ENCODE assay signal across 12 cellular contexts in the genomic region with DNA sequence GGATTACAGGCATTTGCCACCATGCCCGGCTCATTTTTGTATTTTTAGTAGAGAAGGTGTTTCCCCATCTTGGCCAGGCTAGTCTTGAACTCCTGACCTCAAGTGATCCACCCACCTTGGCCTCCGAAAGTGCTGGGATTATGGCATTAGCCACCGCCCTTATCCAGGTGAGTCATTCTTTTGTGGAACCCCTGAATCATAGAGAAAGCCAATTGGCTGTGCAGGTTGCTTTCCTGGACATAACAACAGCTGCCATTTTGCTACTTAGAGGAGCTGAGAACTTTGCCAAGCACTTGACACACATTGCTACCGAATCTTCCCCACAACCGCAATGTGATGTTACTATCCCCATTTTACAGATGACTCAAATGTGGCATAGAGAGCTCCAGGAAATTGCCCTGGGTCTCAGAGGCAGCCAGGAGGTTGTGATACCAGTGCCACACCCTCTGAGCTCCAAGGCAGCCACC. TPM values are rescaled to one million over a fixed set of nuclear protein-coding genes. Genes with fewer than 3 reads are reported as not detected.
DNase-seq lines count a peak whose midpoint lies in the region; ATAC-seq and TF ChIP-seq lines count a peak whose summit lies in the region.
"Had no signal": no experiment of that assay in that cellular context is flagged by ENCODE, and none has a peak within 500 bp of the region (broad histone marks: within the 10 kb centered on the region; RNA-seq: fewer than 3 reads in every experiment).

No MANE protein-coding gene starts in this region.

- peaks cover 29% of the 10 kb centered on the region for H3K36me3 Mint-ChIP-seq in endodermal cell (ENCODE audit: low read depth)
- H3K36me3 Mint-ChIP-seq: activated naive CD8-positive, alpha-beta T cell had no signal

- no peaks in the 10 kb centered on the region for H4K20me1 ChIP-seq in smooth muscle cell (ENCODE audit: low read depth)

- 95 to 100% methylated on average over 2 to 5 of the region's 5 CpGs for WGBS in endodermal cell (ENCODE audit: insufficient coverage in 1 of 2, insufficient read length in 1 of 2), 2 experiments
- 85% methylated on average over 5 of the region's 5 CpGs for WGBS in smooth muscle cell (ENCODE audit: low lambda C conversion rate)

- H3K4me1 ChIP-seq in endodermal cell (ENCODE audit: control insufficient read depth, insufficient read depth, low read length) (peaks cover 14% of the 10 kb centered on the region), smooth muscle cell (ENCODE audit: low read depth) (peaks cover 25% of the 10 kb centered on the region)
- no peaks in the 10 kb centered on the region for H3K4me1 ChIP-seq in effector memory CD4-positive, alpha-beta T cell (ENCODE audit: control insufficient read depth, insufficient read depth, low read length, poor library complexity, severe bottlenecking)
- H3K4me1 ChIP-seq: A549 had no signal

- peak; percentile 45 for ATAC-seq in HG03565 (IDR thresholded peaks at IDR 0.05; ENCODE audit: unreplicated experiment)
- ATAC-seq in HG02610 (IDR thresholded peaks at IDR 0.05; ENCODE audit: unreplicated experiment) = no peak
- ATAC-seq: A549 had no signal

- no peak overlapping the region for H3K9ac ChIP-seq in endodermal cell (ENCODE audit: extremely low read depth, low read length, poor library complexity, severe bottlenecking)
- no peak overlapping the region for H3K9ac ChIP-seq in smooth muscle cell (ENCODE audit: low read depth)

- H3K27me3 ChIP-seq in endodermal cell (ENCODE audit: control insufficient read depth, insufficient read depth, low read length, poor library complexity, severe bottlenecking) (no peaks in the 10 kb centered on the region), smooth muscle cell (ENCODE audit: low read depth) (no peaks in the 10 kb centered on the region)
- H3K27me3 ChIP-seq in effector memory CD4-positive, alpha-beta T cell (replicated peaks; ENCODE audit: control insufficient read depth, insufficient read depth, low read length, poor library complexity, severe bottlenecking) = no peaks in the 10 kb centered on the region

- peaks cover 5% of the 10 kb centered on the region for H3F3A ChIP-seq in smooth muscle cell (ENCODE audit: low read depth)

- TF ChIP-seq CTCF in endodermal cell (conservative IDR thresholded peaks at IDR 0.05) (no peak), smooth muscle cell (IDR thresholded peaks at IDR 0.05; ENCODE audit: borderline replicate concordance, insufficient read depth, poor library complexity, severe bottlenecking) (no peak)

- H2AFZ ChIP-seq in smooth muscle cell (ENCODE audit: low read depth) = no peak overlapping the region

- H3K4me1 Mint-ChIP-seq in endodermal cell = peaks cover 35% of the 10 kb centered on the region

- no peak overlapping the region for H3K4me3 Mint-ChIP-seq in endodermal cell
- H3K4me3 Mint-ChIP-seq: activated naive CD8-positive, alpha-beta T cell had no signal

- peak overlapping the region; percentile 92 for H3K27ac ChIP-seq in endodermal cell (ENCODE audit: low read depth, low read length)
- H3K27ac ChIP-seq in smooth muscle cell (ENCODE audit: low read depth) = peak overlapping the region; percentile 77
- H3K27ac ChIP-seq in effector memory CD4-positive, alpha-beta T cell (ENCODE audit: insufficient read depth, low read length, poor library complexity, severe bottlenecking) = no peak overlapping the region
- H3K27ac ChIP-seq: A549 had no signal

- no peaks in the 10 kb centered on the region for H3K27me3 Mint-ChIP-seq in endodermal cell (ENCODE audit: insufficient read depth)

- no peak overlapping the region for H3K4me3 ChIP-seq in endodermal cell (ENCODE audit: low read length)
- no peak overlapping the region for H3K4me3 ChIP-seq in smooth muscle cell
- H3K4me3 ChIP-seq in effector memory CD4-positive, alpha-beta T cell (ENCODE audit: insufficient read depth, low read depth, low read length, poor library complexity, severe bottlenecking) = no peak overlapping the region
- H3K4me3 ChIP-seq: A549 had no signal

- H3K4me2 ChIP-seq in smooth muscle cell = no peak overlapping the region
- H3K4me2 ChIP-seq: A549 had no signal

- H3K27ac Mint-ChIP-seq in endodermal cell = no peak overlapping the region
- H3K27ac Mint-ChIP-seq: activated naive CD8-positive, alpha-beta T cell had no signal

- peak; percentile 49 for DNase-seq in activated CD4-positive, alpha-beta T cell treated with anti-CD3 and anti-CD28 coated beads for 48 hours
- DNase-seq in activated CD4-positive, alpha-beta T cell treated with anti-CD3 and anti-CD28 coated beads, Interleukin-2, amount 50 U/mL, for 1 hour = no peak
- no peak for DNase-seq in endodermal cell
- no peak for DNase-seq in smooth muscle cell (lab: John Stamatoyannopoulos, UW; ENCODE audit: unreplicated experiment)
- no peak for DNase-seq in mucosa of gallbladder (ENCODE audit: low spot score)
- no peak for DNase-seq in effector memory CD4-positive, alpha-beta T cell
- DNase-seq: head of caudate nucleus, OCI-M1 had no signal

- H3K36me3 ChIP-seq in endodermal cell (ENCODE audit: control insufficient read depth, insufficient read depth, low read length) (peaks cover 45% of the 10 kb centered on the region), smooth muscle cell (ENCODE audit: low read depth) (peaks cover 7% of the 10 kb centered on the region)
- H3K36me3 ChIP-seq in effector memory CD4-positive, alpha-beta T cell (ENCODE audit: control insufficient read depth, insufficient read depth, low read length) = no peaks in the 10 kb centered on the region

- H3K9me3 ChIP-seq in endodermal cell (ENCODE audit: control insufficient read depth, low read length) = peaks cover 9% of the 10 kb centered on the region
- H3K9me3 ChIP-seq in smooth muscle cell (replicated peaks; ENCODE audit: low read depth) = no peaks in the 10 kb centered on the region
- H3K9me3 ChIP-seq in effector memory CD4-positive, alpha-beta T cell (ENCODE audit: control insufficient read depth, low read length) = no peaks in the 10 kb centered on the region
- H3K9me3 ChIP-seq: A549 had no signal

- no peaks in the 10 kb centered on the region for H3K9me3 Mint-ChIP-seq in endodermal cell

- peaks cover 26% of the 10 kb centered on the region for H3K79me2 ChIP-seq in smooth muscle cell (ENCODE audit: low read depth)

RNA-seq across cellular contexts. Expression of gene SETBP1, which starts 36.0 kb away (rescaled TPM):
- total RNA-seq in endodermal cell (10 to 100 TPM; 17.3 to 20.1 TPM), smooth muscle cell (17.7 and 19.2 TPM in 2 replicates), mucosa of gallbladder (36.2 TPM)
- polyA plus RNA-seq in endodermal cell (2013, experiment 1 of 2) = 18.5 TPM
- 16.6 TPM for polyA plus RNA-seq in endodermal cell (2013, experiment 2 of 2)
- 4.7 and 6.1 TPM in 2 replicates for polyA plus RNA-seq in smooth muscle cell
